ENCODE assay signal across 12 cellular contexts in the genomic region with DNA sequence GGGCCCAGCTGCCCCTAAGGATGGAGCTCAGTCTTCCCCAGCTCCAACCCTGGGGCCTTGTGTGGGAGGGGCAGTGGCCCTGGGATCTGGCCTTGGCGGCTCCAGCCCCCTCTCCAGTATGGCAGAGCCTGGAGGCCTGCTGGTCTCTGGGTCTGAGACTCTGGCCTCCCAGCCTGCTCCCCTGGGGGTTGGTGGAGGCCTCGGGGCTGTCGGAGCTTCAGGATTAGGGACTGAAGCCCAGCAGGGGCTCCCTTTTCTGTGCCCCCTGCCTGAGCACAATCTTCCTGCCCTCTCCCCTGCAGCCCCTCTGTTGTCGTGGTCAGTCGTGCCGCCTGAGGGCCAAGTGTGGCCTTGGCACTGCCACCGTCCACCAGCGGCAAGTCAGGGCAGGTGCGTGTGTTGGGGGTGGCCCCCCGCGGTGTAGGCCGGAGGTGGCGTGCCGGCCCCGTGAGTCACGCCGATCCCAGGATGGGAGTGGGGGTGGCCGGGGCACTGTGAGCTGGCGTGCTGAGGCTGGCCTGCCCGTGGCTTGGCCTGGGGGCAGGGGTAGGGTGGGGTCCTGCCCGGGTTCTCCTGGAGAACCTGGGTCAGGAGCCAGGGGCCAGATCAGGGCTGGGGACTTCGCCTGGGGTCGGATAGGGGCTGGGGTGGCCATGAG. TPM values are rescaled to one million over a fixed set of nuclear protein-coding genes. Genes with fewer than 3 reads are reported as not detected.
A peak's percentile ranks its signal among the peaks of the same experiment; 100 is the strongest.
DNase-seq lines count a peak whose midpoint lies in the region; ATAC-seq, FAIRE-seq and TF ChIP-seq lines count a peak whose summit lies in the region.
"Had no signal": no experiment of that assay in that cellular context is flagged by ENCODE, and none has a peak within 500 bp of the region (broad histone marks: within the 10 kb centered on the region; RNA-seq: fewer than 3 reads in every experiment).

No MANE protein-coding gene starts in this region.

- H3K27me3 Mint-ChIP-seq in astrocyte (ENCODE audit: low read depth, unreplicated experiment), result no peaks in the 10 kb centered on the region

- H4K20me1 ChIP-seq in astrocyte (ENCODE audit: insufficient read depth, low read length), result peaks cover 97% of the 10 kb centered on the region

- peaks cover 92% of the 10 kb centered on the region for H3K79me2 ChIP-seq in astrocyte (ENCODE audit: insufficient read depth, low read length)

- peak overlapping the region; percentile 47 for H3K9ac ChIP-seq in astrocyte (ENCODE audit: low read length)

- H2AFZ ChIP-seq in astrocyte (ENCODE audit: low read depth, low read length), result no peak overlapping the region

- TF ChIP-seq CTCF in astrocyte (IDR thresholded peaks at IDR 0.05; ENCODE audit: insufficient read depth, low read depth, low read length), result no peak
- TF ChIP-seq CTCF in upper lobe of right lung (IDR thresholded peaks at IDR 0.05), result no peak
- no peak for TF ChIP-seq CTCF in D721Med (IDR thresholded peaks at IDR 0.05; ENCODE audit: insufficient read depth, missing control alignments)

- no peaks in the 10 kb centered on the region for H3K9me3 ChIP-seq in astrocyte (ENCODE audit: insufficient read depth, low read depth, low read length)
- H3K9me3 ChIP-seq in upper lobe of right lung, result no peaks in the 10 kb centered on the region

- H3K36me3 Mint-ChIP-seq in astrocyte (ENCODE audit: low read depth, unreplicated experiment), result no peaks in the 10 kb centered on the region
- H3K36me3 Mint-ChIP-seq: activated CD8-positive, alpha-beta memory T cell treated with anti-CD3 and anti-CD28 coated beads, Interleukin-2, amount 10 ng/mL, durations not matched to agents 7 days and 5 days had no signal

- H3K4me1 Mint-ChIP-seq in astrocyte (ENCODE audit: low read depth, unreplicated experiment), result peaks cover 14% of the 10 kb centered on the region

- peaks cover 48% of the 10 kb centered on the region for H3K4me1 ChIP-seq in astrocyte (ENCODE audit: insufficient read depth, low read length)
- peaks cover 85% of the 10 kb centered on the region for H3K4me1 ChIP-seq in upper lobe of right lung

- DNase-seq in HTR-8/SVneo (ENCODE audit: insufficient read length, low spot score) (peak; percentile 67), astrocyte (ENCODE audit: low read depth) (peak; percentile 46), upper lobe of right lung (no peak), NCI-H1048 (lab: John Stamatoyannopoulos, UW) (no peak), mesenteric fat pad (ENCODE audit: low spot score) (no peak), D721Med (ENCODE audit: insufficient read length, low spot score) (no peak)
- DNase-seq: activated CD8-positive, alpha-beta memory T cell treated with anti-CD3 and anti-CD28 coated beads, Interleukin-2, amount 10 ng/mL, durations not matched to agents 7 days and 5 days; activated naive CD8-positive, alpha-beta T cell treated with anti-CD3 and anti-CD28 coated beads, Interleukin-2, amount 50 U/mL, for 24 hours; DMS79 treated with DMSO at 0.1 percent for 48 hours; NCI-H2081; T-helper 9 cell had no signal

- H3K4me2 ChIP-seq in astrocyte (ENCODE audit: low read length), result peak overlapping the region; percentile 55

- FAIRE-seq in HTR-8/SVneo (lab: Jason Lieb, UNC) (peak; percentile 58), astrocyte (lab: Jason Lieb, UNC) (no peak), D721Med (lab: Jason Lieb, UNC) (no peak)

- peak overlapping the region; percentile 63 for H3K27ac ChIP-seq in astrocyte (ENCODE audit: low read depth, low read length)
- peak overlapping the region; percentile 64 for H3K27ac ChIP-seq in layer of hippocampus (ENCODE audit: low read depth, low read length)
- peak overlapping the region; percentile 47 for H3K27ac ChIP-seq in upper lobe of right lung

- no peaks in the 10 kb centered on the region for H3K9me3 Mint-ChIP-seq in astrocyte (ENCODE audit: unreplicated experiment)
- H3K9me3 Mint-ChIP-seq: activated naive CD8-positive, alpha-beta T cell treated with anti-CD3 and anti-CD28 coated beads, Interleukin-2, amount 50 U/mL, for 24 hours had no signal

- H3K27ac Mint-ChIP-seq in astrocyte (ENCODE audit: unreplicated experiment), result no peak overlapping the region
- H3K27ac Mint-ChIP-seq: activated CD8-positive, alpha-beta memory T cell treated with anti-CD3 and anti-CD28 coated beads, Interleukin-2, amount 10 ng/mL, durations not matched to agents 7 days and 5 days; activated naive CD8-positive, alpha-beta T cell treated with anti-CD3 and anti-CD28 coated beads, Interleukin-2, amount 50 U/mL, for 24 hours had no signal

- no peak for ATAC-seq in upper lobe of right lung
- ATAC-seq: activated CD8-positive, alpha-beta memory T cell treated with anti-CD3 and anti-CD28 coated beads, Interleukin-2, amount 10 ng/mL, durations not matched to agents 7 days and 5 days; activated naive CD8-positive, alpha-beta T cell treated with anti-CD3 and anti-CD28 coated beads, Interleukin-2, amount 50 U/mL, for 24 hours had no signal

- H3K4me3 Mint-ChIP-seq in astrocyte (ENCODE audit: unreplicated experiment), result no peak overlapping the region
- H3K4me3 Mint-ChIP-seq: activated CD8-positive, alpha-beta memory T cell treated with anti-CD3 and anti-CD28 coated beads, Interleukin-2, amount 10 ng/mL, durations not matched to agents 7 days and 5 days; activated naive CD8-positive, alpha-beta T cell treated with anti-CD3 and anti-CD28 coated beads, Interleukin-2, amount 50 U/mL, for 24 hours had no signal

- intact Hi-C loops in upper lobe of right lung (cut with DNase I), result no loop called here

- H3K36me3 ChIP-seq in astrocyte (ENCODE audit: insufficient read depth, low read length) (no peaks in the 10 kb centered on the region), upper lobe of right lung (no peaks in the 10 kb centered on the region)

- no peak overlapping the region for H3K4me3 ChIP-seq in astrocyte (ENCODE audit: insufficient read depth, low read depth, low read length)
- H3K4me3 ChIP-seq in upper lobe of right lung, result no peak overlapping the region

- H3K27me3 ChIP-seq in astrocyte (ENCODE audit: insufficient read depth, low read length) (no peaks in the 10 kb centered on the region), layer of hippocampus (ENCODE audit: control insufficient read depth, insufficient read depth, low read length) (no peaks in the 10 kb centered on the region), upper lobe of right lung (no peaks in the 10 kb centered on the region)

RNA-seq across cellular contexts. Expression of gene RXRA, which starts 53.6 kb away (rescaled TPM):
- 33.4 and 33.7 TPM in 2 replicates for total RNA-seq in astrocyte
- total RNA-seq in upper lobe of right lung, result 80.6 TPM
- total RNA-seq in mesenteric fat pad, result 129 TPM

Comparison
In these comparisons a context has a peak if more than half of its experiments do, and no peak if none do; other contexts are left out.
1. DNase-seq: peak in HTR-8/SVneo (single experiment) and astrocyte (single experiment); none in upper lobe of right lung (single experiment), NCI-H1048 (single experiment), mesenteric fat pad (single experiment) and D721Med (single experiment).
2. Peak in every context shown above with its lines, with median percentiles within 50 percentile points of each other: H3K27ac ChIP-seq.